10 cellular contexts compared by ENCODE assay signal in genomic region chr9:114696814-114697544, GRCh38. TPM values are rescaled to one million over a fixed set of nuclear protein-coding genes. Genes with fewer than 3 reads are reported as not detected.
A peak's percentile ranks its signal among the peaks of the same experiment; 100 is the strongest.
DNase-seq lines count a peak whose midpoint lies in the region; ATAC-seq and TF ChIP-seq lines count a peak whose summit lies in the region.
"Had no signal": no experiment of that assay in that cellular context is flagged by ENCODE, and none has a peak within 500 bp of the region (broad histone marks: within the 10 kb centered on the region; RNA-seq: fewer than 3 reads in every experiment).

No MANE protein-coding gene starts in this region.

- no peak overlapping the region for H3K27ac ChIP-seq in trophoblast cell (ENCODE audit: low read depth, low read length)
- H3K27ac ChIP-seq: BLaER1 had no signal

- H3K23ac ChIP-seq in trophoblast cell (ENCODE audit: low read length), result no peak overlapping the region

- no peaks in the 10 kb centered on the region for H3K79me2 ChIP-seq in trophoblast cell (ENCODE audit: control insufficient read depth, insufficient read depth, low read length, poor library complexity)

- peaks cover 5% of the 10 kb centered on the region for H3K4me1 ChIP-seq in mucosa of descending colon (ENCODE audit: low read depth)
- H3K4me1 ChIP-seq in trophoblast cell (ENCODE audit: control insufficient read depth in 1 of 2, insufficient read depth in 2 of 2, low read length in 2 of 2), result no peaks in the 10 kb centered on the region
- H3K4me1 ChIP-seq: BLaER1 had no signal

- peak overlapping the region; percentile 100 for H3K27ac Mint-ChIP-seq in activated naive CD8-positive, alpha-beta T cell treated with anti-CD3 and anti-CD28 coated beads, Interleukin-2, amount 10 ng/mL, durations not matched to agents 7 days and 5 days

- WGBS in trophoblast cell (ENCODE audit: extremely low coverage, insufficient coverage, insufficient read length), result no CpG with 5 or more reads among the region's 7 CpGs

- no peak overlapping the region for H3K14ac ChIP-seq in trophoblast cell (ENCODE audit: low read length)

- H3K79me1 ChIP-seq in trophoblast cell (ENCODE audit: low read length), result peaks cover 2% of the 10 kb centered on the region

- no peak overlapping the region for H2AFZ ChIP-seq in trophoblast cell (ENCODE audit: insufficient read depth, low read length, poor library complexity)

- POLR2A ChIA-PET in activated naive CD8-positive, alpha-beta T cell treated with anti-CD3 and anti-CD28 coated beads, Interleukin-2, amount 10 ng/mL, durations not matched to agents 7 days and 5 days (lab: Charles Lee), result interaction anchor here (0.5 to 4.7 kb wide), 15 partner anchors 9 to 309 kb away, joined by 3 to 42 read pairs (median 5); partner anchors contain the start of genes AKNA and TNFSF8

- DNase-seq in AG08396 (ENCODE audit: low spot score), result peak; percentile 31
- DNase-seq in activated naive CD8-positive, alpha-beta T cell treated with anti-CD3 and anti-CD28 coated beads, Interleukin-2, amount 10 ng/mL, durations not matched to agents 7 days and 5 days, result peak; percentile 63
- DNase-seq in UCSD-AML1 (lab: John Stamatoyannopoulos, UW; ENCODE audit: unreplicated experiment), result no peak
- DNase-seq in mucosa of descending colon, result no peak
- DNase-seq in trophoblast cell, result no peak
- DNase-seq in left colon, result no peak

- H3K9me3 Mint-ChIP-seq in activated naive CD8-positive, alpha-beta T cell treated with anti-CD3 and anti-CD28 coated beads, Interleukin-2, amount 10 ng/mL, durations not matched to agents 7 days and 5 days, result peaks cover 2% of the 10 kb centered on the region

- peaks cover 77% of the 10 kb centered on the region for H3K4me1 Mint-ChIP-seq in activated naive CD8-positive, alpha-beta T cell treated with anti-CD3 and anti-CD28 coated beads, Interleukin-2, amount 10 ng/mL, durations not matched to agents 7 days and 5 days

- H3K18ac ChIP-seq in trophoblast cell (ENCODE audit: low read length), result no peak overlapping the region

- H3K4me3 Mint-ChIP-seq in activated naive CD8-positive, alpha-beta T cell treated with anti-CD3 and anti-CD28 coated beads, Interleukin-2, amount 10 ng/mL, durations not matched to agents 7 days and 5 days, result peak overlapping the region; percentile 63

- no peaks in the 10 kb centered on the region for H3K36me3 ChIP-seq in mucosa of descending colon (ENCODE audit: low read depth)
- H3K36me3 ChIP-seq in trophoblast cell (ENCODE audit: control insufficient read depth in 1 of 2, insufficient read depth in 2 of 2, low read length in 2 of 2), result no peaks in the 10 kb centered on the region
- H3K36me3 ChIP-seq: BLaER1 had no signal

- peaks cover 2% of the 10 kb centered on the region for H3K27me3 ChIP-seq in trophoblast cell (ENCODE audit: insufficient read depth, low read length)
- H3K27me3 ChIP-seq: BLaER1 had no signal

- no peak for TF ChIP-seq CTCF in mucosa of descending colon (IDR thresholded peaks at IDR 0.05)

- ATAC-seq in GM19463 (IDR thresholded peaks at IDR 0.05; ENCODE audit: unreplicated experiment) (peak; percentile 55), HG03460 (IDR thresholded peaks at IDR 0.05; ENCODE audit: unreplicated experiment) (peak; percentile 79), mucosa of descending colon (no peak), left colon (no peak)
- peak; percentile 81 for ATAC-seq in activated naive CD8-positive, alpha-beta T cell treated with anti-CD3 and anti-CD28 coated beads, Interleukin-2, amount 10 ng/mL, durations not matched to agents 7 days and 5 days (ENCODE audit: low read depth)

- H3K4me3 ChIP-seq in mucosa of descending colon, result no peak overlapping the region
- H3K4me3 ChIP-seq in trophoblast cell (ENCODE audit: low read depth, low read length), result no peak overlapping the region
- H3K4me3 ChIP-seq: BLaER1 had no signal

- no peak overlapping the region for H4K8ac ChIP-seq in trophoblast cell (ENCODE audit: low read depth, low read length)

- no peak overlapping the region for H4K91ac ChIP-seq in trophoblast cell (ENCODE audit: low read depth, low read length)

- H3K4ac ChIP-seq in trophoblast cell (ENCODE audit: low read depth, low read length), result no peak overlapping the region

- H2BK12ac ChIP-seq in trophoblast cell (ENCODE audit: low read length), result no peak overlapping the region

- no peak overlapping the region for H2BK120ac ChIP-seq in trophoblast cell (ENCODE audit: insufficient read depth, low read length, poor library complexity)

- H4K12ac ChIP-seq in trophoblast cell (ENCODE audit: low read depth, low read length), result no peak overlapping the region

- H3K36me3 Mint-ChIP-seq in activated naive CD8-positive, alpha-beta T cell treated with anti-CD3 and anti-CD28 coated beads, Interleukin-2, amount 10 ng/mL, durations not matched to agents 7 days and 5 days, result peaks cover 28% of the 10 kb centered on the region

- H2AK5ac ChIP-seq in trophoblast cell (ENCODE audit: low read length), result no peak overlapping the region

- intact Hi-C loops in mucosa of descending colon (cut with DNase I, micrococcal nuclease), result no loop called here
- intact Hi-C loops in left colon (cut with DNase I, micrococcal nuclease), result no loop called here

- no peak overlapping the region for H3K9ac ChIP-seq in trophoblast cell (ENCODE audit: low read length)
- H3K9ac ChIP-seq: BLaER1 had no signal

- no peak overlapping the region for H3K4me2 ChIP-seq in trophoblast cell (ENCODE audit: low read length)
- H3K4me2 ChIP-seq: BLaER1 had no signal

- H2BK5ac ChIP-seq in trophoblast cell (ENCODE audit: low read depth, low read length, poor library complexity), result no peak overlapping the region

- H3K27me3 Mint-ChIP-seq in activated naive CD8-positive, alpha-beta T cell treated with anti-CD3 and anti-CD28 coated beads, Interleukin-2, amount 10 ng/mL, durations not matched to agents 7 days and 5 days, result no peaks in the 10 kb centered on the region

- H3K9me3 ChIP-seq in mucosa of descending colon (no peaks in the 10 kb centered on the region), trophoblast cell (ENCODE audit: insufficient read depth, low read depth, low read length) (peaks cover 3% of the 10 kb centered on the region)
- H3K9me3 ChIP-seq: BLaER1 had no signal

RNA-seq across cellular contexts. Expression of gene TEX48, which starts 15.0 kb away (rescaled TPM):
- not detected for total RNA-seq in activated naive CD8-positive, alpha-beta T cell treated with anti-CD3 and anti-CD28 coated beads, Interleukin-2, amount 10 ng/mL, durations not matched to agents 7 days and 5 days
- total RNA-seq in mucosa of descending colon, result not detected
- not detected in 2 replicates for polyA plus RNA-seq in trophoblast cell (2013)
- total RNA-seq in left colon, result not detected
- total RNA-seq: mononuclear cell had no signal

RNA-seq across cellular contexts. Expression of gene TEX53, which starts 39.4 kb away (rescaled TPM):
- not detected for total RNA-seq in activated naive CD8-positive, alpha-beta T cell treated with anti-CD3 and anti-CD28 coated beads, Interleukin-2, amount 10 ng/mL, durations not matched to agents 7 days and 5 days
- total RNA-seq in mucosa of descending colon (not detected), left colon (not detected)
- not detected in 2 replicates for polyA plus RNA-seq in trophoblast cell (2013)
- total RNA-seq: mononuclear cell had no signal

Comparison
In these comparisons a context has a peak if more than half of its experiments do, and no peak if none do; other contexts are left out.
1. DNase-seq: peak in AG08396 (single experiment) and activated naive CD8-positive, alpha-beta T cell treated with anti-CD3 and anti-CD28 coated beads, Interleukin-2, amount 10 ng/mL, durations not matched to agents 7 days and 5 days (single experiment); none in UCSD-AML1 (single experiment), mucosa of descending colon (0 of 3), trophoblast cell (0 of 2) and left colon (0 of 2).
2. ATAC-seq: peak in GM19463 (single experiment), HG03460 (single experiment) and activated naive CD8-positive, alpha-beta T cell treated with anti-CD3 and anti-CD28 coated beads, Interleukin-2, amount 10 ng/mL, durations not matched to agents 7 days and 5 days (single experiment); none in mucosa of descending colon (single experiment) and left colon (single experiment).